Comparison of ENCODE assay signal across 7 cellular contexts in the genomic region with DNA sequence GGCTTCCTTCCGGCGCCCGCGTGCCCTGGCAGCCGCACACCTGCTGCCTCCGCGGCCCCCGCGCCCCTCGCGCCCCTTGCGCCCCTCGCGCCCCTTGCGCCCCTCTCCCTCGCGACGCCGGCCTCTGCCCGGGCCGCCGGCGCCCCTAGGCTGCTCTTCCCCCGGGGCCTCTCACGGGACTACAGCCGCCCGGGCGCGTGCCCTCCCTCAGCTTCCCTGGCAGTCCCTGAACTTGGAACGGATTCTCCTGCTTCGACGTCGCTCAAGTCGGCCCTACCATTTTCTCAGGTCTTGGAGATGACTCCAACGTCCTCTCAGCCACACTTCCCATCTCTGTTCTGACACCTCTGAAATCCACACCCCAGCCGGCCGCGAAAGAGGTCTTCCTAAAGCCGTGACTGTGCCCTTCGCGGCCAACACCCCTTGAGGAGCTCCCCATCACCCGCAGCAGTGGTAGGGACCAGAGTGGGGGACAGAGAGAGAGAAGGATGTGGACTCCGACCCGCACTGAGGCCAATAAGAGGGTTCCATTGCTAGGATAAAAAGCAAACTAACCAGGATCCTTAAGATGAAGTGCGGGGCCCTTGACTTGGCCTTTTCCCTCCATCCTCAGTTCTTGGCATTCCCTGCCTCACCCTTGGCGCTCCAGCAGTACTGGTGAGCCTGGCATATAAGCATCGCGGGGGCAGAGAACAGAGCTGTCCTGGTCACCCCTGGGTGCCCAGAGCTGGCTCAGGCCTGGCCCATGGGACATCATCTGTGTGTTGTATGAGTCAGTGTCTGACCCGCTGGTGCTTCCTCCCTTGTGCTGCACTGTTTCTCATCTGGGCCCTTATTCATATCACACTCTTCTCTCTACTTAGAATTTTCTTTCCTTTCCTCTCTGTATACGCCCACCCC. TPM values are rescaled to one million over a fixed set of nuclear protein-coding genes. Genes with fewer than 3 reads are reported as not detected.
DNase-seq lines count a peak whose midpoint lies in the region; ATAC-seq and TF ChIP-seq lines count a peak whose summit lies in the region.

No MANE protein-coding gene starts in this region.

- peak; percentile 25 for DNase-seq in NCI-H2171 (lab: John Stamatoyannopoulos, UW)
- DNase-seq in natural killer cell treated with Interleukin-12 subunit alpha and Interleukin-12 subunit beta and Interleukin-15 and Interleukin-18, amount 100 ng/mL, for 72 hours (ENCODE audit: low spot score) = no peak
- no peak for DNase-seq in putamen (ENCODE audit: low spot score)
- no peak for DNase-seq in dermis blood vessel endothelial cell

- H3K27me3 Mint-ChIP-seq in dendritic cell treated with granulocyte-macrophage colony-stimulating factor and Interleukin-4, amounts not matched to agents 40 ng/mL and 50 ng/mL, for 4 days = peaks cover 48% of the 10 kb centered on the region
- peaks cover 11 to 16% of the 10 kb centered on the region in 2 donors for H3K27me3 Mint-ChIP-seq in natural killer cell treated with Interleukin-12 subunit alpha and Interleukin-12 subunit beta and Interleukin-15 and Interleukin-18, amount 100 ng/mL, for 72 hours

- peaks cover 5% of the 10 kb centered on the region for H3K36me3 Mint-ChIP-seq in dendritic cell treated with granulocyte-macrophage colony-stimulating factor and Interleukin-4, amounts not matched to agents 40 ng/mL and 50 ng/mL, for 4 days (ENCODE audit: low read depth)
- no peaks in the 10 kb centered on the region for H3K36me3 Mint-ChIP-seq in natural killer cell treated with Interleukin-12 subunit alpha and Interleukin-12 subunit beta and Interleukin-15 and Interleukin-18, amount 100 ng/mL, for 72 hours

- H3K4me3 ChIP-seq in GM12875 (ENCODE audit: low read depth, low read length) = peak overlapping the region; percentile 73

- H3K4me3 Mint-ChIP-seq in dendritic cell treated with granulocyte-macrophage colony-stimulating factor and Interleukin-4, amounts not matched to agents 40 ng/mL and 50 ng/mL, for 4 days = peak overlapping the region; percentile 75
- H3K4me3 Mint-ChIP-seq in natural killer cell treated with Interleukin-12 subunit alpha and Interleukin-12 subunit beta and Interleukin-15 and Interleukin-18, amount 100 ng/mL, for 72 hours = peak overlapping the region; percentile 84

- intact Hi-C loops in dendritic cell treated with granulocyte-macrophage colony-stimulating factor and Interleukin-4, amounts not matched to agents 40 ng/mL and 50 ng/mL, for 4 days (cut with micrococcal nuclease) = loop anchor here (2.0 to 10.0 kb wide), 3 partner anchors 19 to 199 kb away; partner anchors contain the start of genes SLC2A8 and ZNF79

- TF ChIP-seq CTCF in GM12875 (IDR thresholded peaks at IDR 0.05; ENCODE audit: borderline replicate concordance, insufficient read depth, low read depth, low read length) = no peak

- no peak for ATAC-seq in natural killer cell treated with Interleukin-12 subunit alpha and Interleukin-12 subunit beta and Interleukin-15 and Interleukin-18, amount 100 ng/mL, for 72 hours
- ATAC-seq in HG02852 (IDR thresholded peaks at IDR 0.05; ENCODE audit: unreplicated experiment) = no peak

- H3K27ac Mint-ChIP-seq in dendritic cell treated with granulocyte-macrophage colony-stimulating factor and Interleukin-4, amounts not matched to agents 40 ng/mL and 50 ng/mL, for 4 days = peak overlapping the region; percentile 9
- peak overlapping the region in 1 of 2 donors; percentile 48 for H3K27ac Mint-ChIP-seq in natural killer cell treated with Interleukin-12 subunit alpha and Interleukin-12 subunit beta and Interleukin-15 and Interleukin-18, amount 100 ng/mL, for 72 hours

- no peaks in the 10 kb centered on the region for H3K9me3 Mint-ChIP-seq in dendritic cell treated with granulocyte-macrophage colony-stimulating factor and Interleukin-4, amounts not matched to agents 40 ng/mL and 50 ng/mL, for 4 days
- H3K9me3 Mint-ChIP-seq in natural killer cell treated with Interleukin-12 subunit alpha and Interleukin-12 subunit beta and Interleukin-15 and Interleukin-18, amount 100 ng/mL, for 72 hours = no peaks in the 10 kb centered on the region

- peaks cover 23% of the 10 kb centered on the region for H3K4me1 Mint-ChIP-seq in dendritic cell treated with granulocyte-macrophage colony-stimulating factor and Interleukin-4, amounts not matched to agents 40 ng/mL and 50 ng/mL, for 4 days (ENCODE audit: low read depth)
- peaks cover 16 to 21% of the 10 kb centered on the region in 2 donors for H3K4me1 Mint-ChIP-seq in natural killer cell treated with Interleukin-12 subunit alpha and Interleukin-12 subunit beta and Interleukin-15 and Interleukin-18, amount 100 ng/mL, for 72 hours (ENCODE audit: low read depth in 2 of 2)

RNA-seq across cellular contexts. Expression of gene GARNL3, which starts 38.6 kb away (rescaled TPM):
- total RNA-seq in natural killer cell treated with Interleukin-12 subunit alpha and Interleukin-12 subunit beta and Interleukin-15 and Interleukin-18, amount 100 ng/mL, for 72 hours = 1 to 10 TPM; 1.2 to 7.4 TPM
- total RNA-seq in dermis blood vessel endothelial cell = 2.4 and 3.4 TPM in 2 replicates
